Comparison of ENCODE assay signal across 6 cellular contexts in the genomic region with DNA sequence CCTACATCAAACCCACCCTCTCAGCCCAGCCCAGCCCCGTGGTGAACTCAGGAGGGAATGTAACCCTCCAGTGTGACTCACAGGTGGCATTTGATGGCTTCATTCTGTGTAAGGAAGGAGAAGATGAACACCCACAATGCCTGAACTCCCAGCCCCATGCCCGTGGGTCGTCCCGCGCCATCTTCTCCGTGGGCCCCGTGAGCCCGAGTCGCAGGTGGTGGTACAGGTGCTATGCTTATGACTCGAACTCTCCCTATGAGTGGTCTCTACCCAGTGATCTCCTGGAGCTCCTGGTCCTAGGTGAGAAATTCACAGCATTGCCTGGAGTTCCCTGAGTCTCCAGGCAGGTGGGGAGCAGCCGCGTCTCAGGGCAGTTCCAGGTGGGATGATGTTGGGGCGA. TPM values are rescaled to one million over a fixed set of nuclear protein-coding genes. Genes with fewer than 3 reads are reported as not detected.
"Had no signal": no experiment of that assay in that cellular context is flagged by ENCODE, and none has a peak within 500 bp of the region (broad histone marks: within the 10 kb centered on the region; RNA-seq: fewer than 3 reads in every experiment).

No MANE protein-coding gene starts in this region.

RNA-seq across cellular contexts. Expression of gene LILRB1, which starts 1.7 kb away (rescaled TPM):
- total RNA-seq: LHCN-M2, M059J, PC-3, RPMI7951, SJCRH30, SK-MEL-5 had no signal

RNA-seq across cellular contexts. Expression of gene LILRB4, which starts 30.8 kb away (rescaled TPM):
- total RNA-seq: LHCN-M2, M059J, PC-3, RPMI7951, SJCRH30, SK-MEL-5 had no signal

RNA-seq across cellular contexts. Expression of gene LILRA1, which starts 38.5 kb away (rescaled TPM):
- total RNA-seq: LHCN-M2, M059J, PC-3, RPMI7951, SJCRH30, SK-MEL-5 had no signal

RNA-seq across cellular contexts. Expression of gene LILRA2, which starts 58.3 kb away (rescaled TPM):
- total RNA-seq: LHCN-M2, M059J, PC-3, RPMI7951, SJCRH30, SK-MEL-5 had no signal
